ENCODE assay signal across 17 cellular contexts in genomic region chr2:28778392-28778791, GRCh38. TPM values are rescaled to one million over a fixed set of nuclear protein-coding genes. Genes with fewer than 3 reads are reported as not detected.
"Had no signal": no experiment of that assay in that cellular context is flagged by ENCODE, and none has a peak within 500 bp of the region (broad histone marks: within the 10 kb centered on the region; RNA-seq: fewer than 3 reads in every experiment).

No MANE protein-coding gene starts in this region.

- H3K27ac ChIP-seq: lower lobe of right lung had no signal

- H3K9me3 Mint-ChIP-seq: activated T-helper 2 cell treated with anti-CD3 and anti-CD28 coated beads, Interferon-gamma antibody, Interleukin-2, Interleukin-4, amounts not matched to agents 10 μg/mL and 5 μg/mL and 100 μg/mL, durations not matched to agents 14 hours and 24 hours and 36 hours; naive B cell; type B pancreatic cell had no signal

- H3K4me3 Mint-ChIP-seq: T-helper 17 cell, type B pancreatic cell had no signal

- DNase-seq: activated CD4-positive, CD25-positive, alpha-beta regulatory T cell; central memory CD4-positive, alpha-beta T cell; effector memory CD4-positive, alpha-beta T cell; hippocampal formation; lower lobe of right lung; midbrain; naive B cell; SHP77 treated with DMSO at 0.1 percent for 48 hours; stimulated activated CD4-positive, alpha-beta T cell treated with anti-CD3 and anti-CD28 coated beads, Interleukin-2, amount 100 ng/mL, for 24 hours; stimulated activated naive CD4-positive, alpha-beta T cell; substantia nigra; T-helper 17 cell had no signal

- ATAC-seq: lower lobe of right lung, sciatic nerve, T-helper 17 cell had no signal

- H3K27me3 Mint-ChIP-seq: naive B cell, T-helper 17 cell, type B pancreatic cell had no signal

- H3K9me3 ChIP-seq: lower lobe of right lung had no signal

- H3K27ac Mint-ChIP-seq: T-helper 17 cell, type B pancreatic cell had no signal

- H3K4me3 ChIP-seq: coronary artery, lower lobe of right lung had no signal

RNA-seq across cellular contexts. Expression of gene SPDYA, which starts 32.2 kb away (rescaled TPM):
- total RNA-seq: glomerular endothelial cell had no signal
